1 cellular context compared by ENCODE assay signal in genomic region chr2:195664528-195664927, GRCh38.
TF ChIP-seq lines count a peak whose summit lies in the region.

No MANE protein-coding gene starts in this region.

TF ChIP-seq in GM23338, 12 proteins besides CTCF, POLR2A, EP300 and RAD21 (continued from another document):
- TF ChIP-seq REST (IDR thresholded peaks at IDR 0.05; ENCODE audit: unreplicated experiment) = no peak
- no peak for TF ChIP-seq JUNB (IDR thresholded peaks at IDR 0.05; ENCODE audit: unreplicated experiment)
- no peak for TF ChIP-seq CREB1 (CRISPR knock-in tag; IDR thresholded peaks at IDR 0.05; ENCODE audit: low read depth)
- TF ChIP-seq ZNF331 (CRISPR knock-in tag; IDR thresholded peaks at IDR 0.05; ENCODE audit: low read depth) = no peak
- no peak for TF ChIP-seq ZNF462 (CRISPR knock-in tag; IDR thresholded peaks at IDR 0.05)
- TF ChIP-seq POLR2AphosphoS5 (IDR thresholded peaks at IDR 0.05; ENCODE audit: low read depth) = no peak
- TF ChIP-seq NANOG (IDR thresholded peaks at IDR 0.05; ENCODE audit: borderline replicate concordance) = no peak
- TF ChIP-seq EZH2phosphoT487 (IDR thresholded peaks at IDR 0.05; ENCODE audit: unreplicated experiment) = no peak
- TF ChIP-seq STAT1 (IDR thresholded peaks at IDR 0.05; ENCODE audit: unreplicated experiment) = no peak
- no peak for TF ChIP-seq EZH2 (IDR thresholded peaks at IDR 0.05; ENCODE audit: low read depth, unreplicated experiment)
- TF ChIP-seq ETS1 (IDR thresholded peaks at IDR 0.05) = no peak
